Comparison of ENCODE assay signal across 1 cellular context in the genomic region with DNA sequence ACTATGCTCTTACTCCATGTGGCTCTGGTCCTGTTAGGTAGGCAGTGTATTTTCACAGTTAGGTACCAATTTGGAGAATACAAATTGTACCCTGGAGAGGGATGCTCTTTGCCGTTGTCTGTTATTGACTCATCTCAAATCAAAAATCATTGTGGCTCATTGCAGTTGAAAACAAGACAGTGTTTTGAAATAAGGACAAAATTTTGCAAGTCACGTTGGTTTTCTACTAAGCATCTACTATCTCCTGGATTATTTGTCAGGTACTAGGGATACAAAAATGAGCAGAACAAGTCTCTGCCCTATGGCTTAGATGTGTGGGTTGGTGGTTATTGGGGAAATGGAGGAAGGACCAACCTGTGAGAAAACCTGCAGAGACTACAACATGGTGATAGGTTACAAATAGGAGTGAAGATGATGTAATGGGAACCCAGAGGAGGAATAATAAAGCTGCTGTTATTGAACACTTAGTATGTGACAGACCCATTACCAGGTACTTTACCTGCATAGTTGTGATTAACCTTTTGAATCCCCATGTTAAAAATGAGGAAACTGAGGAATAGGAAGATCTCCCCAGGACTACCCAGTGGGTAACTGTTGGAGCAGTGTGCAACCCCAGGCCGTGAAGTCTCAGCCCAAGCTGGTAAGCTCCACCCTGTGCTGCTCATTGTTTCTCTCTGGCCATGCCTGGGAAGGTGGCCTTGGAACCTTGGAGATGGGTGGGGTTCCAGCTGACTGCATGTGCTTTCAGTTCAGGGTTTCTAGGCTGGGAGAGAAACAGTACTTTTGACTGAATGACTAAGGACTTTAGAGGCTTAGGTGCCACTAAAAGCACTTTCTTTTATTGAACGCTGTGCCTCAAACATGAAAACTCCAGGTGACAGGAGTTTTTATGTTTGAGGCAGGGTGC.
TF ChIP-seq lines count a peak whose summit lies in the region.

No MANE protein-coding gene starts in this region.

TF ChIP-seq in HepG2, 621 proteins besides CTCF, POLR2A, EP300 and RAD21 (continued from another document and continues in another):
- TF ChIP-seq, protein P1, sequence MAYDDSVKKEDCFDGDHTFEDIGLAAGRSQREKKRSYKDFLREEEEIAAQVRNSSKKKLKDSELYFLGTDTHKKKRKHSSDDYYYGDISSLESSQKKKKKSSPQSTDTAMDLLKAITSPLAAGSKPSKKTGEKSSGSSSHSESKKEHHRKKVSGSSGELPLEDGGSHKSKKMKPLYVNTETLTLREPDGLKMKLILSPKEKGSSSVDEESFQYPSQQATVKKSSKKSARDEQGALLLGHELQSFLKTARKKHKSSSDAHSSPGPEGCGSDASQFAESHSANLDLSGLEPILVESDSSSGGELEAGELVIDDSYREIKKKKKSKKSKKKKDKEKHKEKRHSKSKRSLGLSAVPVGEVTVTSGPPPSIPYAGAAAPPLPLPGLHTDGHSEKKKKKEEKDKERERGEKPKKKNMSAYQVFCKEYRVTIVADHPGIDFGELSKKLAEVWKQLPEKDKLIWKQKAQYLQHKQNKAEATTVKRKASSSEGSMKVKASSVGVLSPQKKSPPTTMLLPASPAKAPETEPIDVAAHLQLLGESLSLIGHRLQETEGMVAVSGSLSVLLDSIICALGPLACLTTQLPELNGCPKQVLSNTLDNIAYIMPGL (CRISPR knock-in tag; IDR thresholded peaks at IDR 0.05; ENCODE audit: borderline replicate concordance in 1 of 2, low read depth in 1 of 2) = no peak
- TF ChIP-seq, protein P2, sequence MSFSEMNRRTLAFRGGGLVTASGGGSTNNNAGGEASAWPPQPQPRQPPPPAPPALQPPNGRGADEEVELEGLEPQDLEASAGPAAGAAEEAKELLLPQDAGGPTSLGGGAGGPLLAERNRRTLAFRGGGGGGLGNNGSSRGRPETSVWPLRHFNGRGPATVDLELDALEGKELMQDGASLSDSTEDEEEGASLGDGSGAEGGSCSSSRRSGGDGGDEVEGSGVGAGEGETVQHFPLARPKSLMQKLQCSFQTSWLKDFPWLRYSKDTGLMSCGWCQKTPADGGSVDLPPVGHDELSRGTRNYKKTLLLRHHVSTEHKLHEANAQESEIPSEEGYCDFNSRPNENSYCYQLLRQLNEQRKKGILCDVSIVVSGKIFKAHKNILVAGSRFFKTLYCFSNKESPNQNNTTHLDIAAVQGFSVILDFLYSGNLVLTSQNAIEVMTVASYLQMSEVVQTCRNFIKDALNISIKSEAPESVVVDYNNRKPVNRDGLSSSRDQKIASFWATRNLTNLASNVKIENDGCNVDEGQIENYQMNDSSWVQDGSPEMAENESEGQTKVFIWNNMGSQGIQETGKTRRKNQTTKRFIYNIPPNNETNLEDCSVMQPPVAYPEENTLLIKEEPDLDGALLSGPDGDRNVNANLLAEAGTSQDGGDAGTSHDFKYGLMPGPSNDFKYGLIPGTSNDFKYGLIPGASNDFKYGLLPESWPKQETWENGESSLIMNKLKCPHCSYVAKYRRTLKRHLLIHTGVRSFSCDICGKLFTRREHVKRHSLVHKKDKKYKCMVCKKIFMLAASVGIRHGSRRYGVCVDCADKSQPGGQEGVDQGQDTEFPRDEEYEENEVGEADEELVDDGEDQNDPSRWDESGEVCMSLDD (CRISPR knock-in tag; IDR thresholded peaks at IDR 0.05; ENCODE audit: borderline replicate concordance) = no peak
- TF ChIP-seq BRD4 (CRISPR knock-in tag; IDR thresholded peaks at IDR 0.05) = no peak
- no peak for TF ChIP-seq TBX3 (IDR thresholded peaks at IDR 0.05; ENCODE audit: borderline replicate concordance)
- peak; percentile 76 for TF ChIP-seq MYC (CRISPR knock-in tag; IDR thresholded peaks at IDR 0.05; ENCODE audit: borderline replicate concordance)
- TF ChIP-seq, protein P3, sequence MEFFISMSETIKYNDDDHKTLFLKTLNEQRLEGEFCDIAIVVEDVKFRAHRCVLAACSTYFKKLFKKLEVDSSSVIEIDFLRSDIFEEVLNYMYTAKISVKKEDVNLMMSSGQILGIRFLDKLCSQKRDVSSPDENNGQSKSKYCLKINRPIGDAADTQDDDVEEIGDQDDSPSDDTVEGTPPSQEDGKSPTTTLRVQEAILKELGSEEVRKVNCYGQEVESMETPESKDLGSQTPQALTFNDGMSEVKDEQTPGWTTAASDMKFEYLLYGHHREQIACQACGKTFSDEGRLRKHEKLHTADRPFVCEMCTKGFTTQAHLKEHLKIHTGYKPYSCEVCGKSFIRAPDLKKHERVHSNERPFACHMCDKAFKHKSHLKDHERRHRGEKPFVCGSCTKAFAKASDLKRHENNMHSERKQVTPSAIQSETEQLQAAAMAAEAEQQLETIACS (CRISPR knock-in tag; IDR thresholded peaks at IDR 0.05) = no peak
- no peak for TF ChIP-seq SOX13 (IDR thresholded peaks at IDR 0.05)
- peak in 1 of 2 experiments; percentile 86; a peak in 2 of 4 replicates for TF ChIP-seq SOX13 (CRISPR knock-in tag; conservative IDR thresholded peaks at IDR 0.05 in 1 of 2, IDR thresholded peaks at IDR 0.05 in 1 of 2)
- no peak for TF ChIP-seq SIX4 (CRISPR knock-in tag; IDR thresholded peaks at IDR 0.05)
- no peak for TF ChIP-seq SMAD9 (CRISPR knock-in tag; IDR thresholded peaks at IDR 0.05)
- TF ChIP-seq ZNF724P (CRISPR knock-in tag; IDR thresholded peaks at IDR 0.05; ENCODE audit: borderline replicate concordance) = no peak
- TF ChIP-seq ZMAT3 (CRISPR knock-in tag; conservative IDR thresholded peaks at IDR 0.05) = no peak
- peak; percentile 51 for TF ChIP-seq ERF (CRISPR knock-in tag; IDR thresholded peaks at IDR 0.05)
- TF ChIP-seq, protein P4, sequence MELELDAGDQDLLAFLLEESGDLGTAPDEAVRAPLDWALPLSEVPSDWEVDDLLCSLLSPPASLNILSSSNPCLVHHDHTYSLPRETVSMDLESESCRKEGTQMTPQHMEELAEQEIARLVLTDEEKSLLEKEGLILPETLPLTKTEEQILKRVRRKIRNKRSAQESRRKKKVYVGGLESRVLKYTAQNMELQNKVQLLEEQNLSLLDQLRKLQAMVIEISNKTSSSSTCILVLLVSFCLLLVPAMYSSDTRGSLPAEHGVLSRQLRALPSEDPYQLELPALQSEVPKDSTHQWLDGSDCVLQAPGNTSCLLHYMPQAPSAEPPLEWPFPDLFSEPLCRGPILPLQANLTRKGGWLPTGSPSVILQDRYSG (CRISPR knock-in tag; IDR thresholded peaks at IDR 0.05) = no peak
- TF ChIP-seq, protein P5, sequence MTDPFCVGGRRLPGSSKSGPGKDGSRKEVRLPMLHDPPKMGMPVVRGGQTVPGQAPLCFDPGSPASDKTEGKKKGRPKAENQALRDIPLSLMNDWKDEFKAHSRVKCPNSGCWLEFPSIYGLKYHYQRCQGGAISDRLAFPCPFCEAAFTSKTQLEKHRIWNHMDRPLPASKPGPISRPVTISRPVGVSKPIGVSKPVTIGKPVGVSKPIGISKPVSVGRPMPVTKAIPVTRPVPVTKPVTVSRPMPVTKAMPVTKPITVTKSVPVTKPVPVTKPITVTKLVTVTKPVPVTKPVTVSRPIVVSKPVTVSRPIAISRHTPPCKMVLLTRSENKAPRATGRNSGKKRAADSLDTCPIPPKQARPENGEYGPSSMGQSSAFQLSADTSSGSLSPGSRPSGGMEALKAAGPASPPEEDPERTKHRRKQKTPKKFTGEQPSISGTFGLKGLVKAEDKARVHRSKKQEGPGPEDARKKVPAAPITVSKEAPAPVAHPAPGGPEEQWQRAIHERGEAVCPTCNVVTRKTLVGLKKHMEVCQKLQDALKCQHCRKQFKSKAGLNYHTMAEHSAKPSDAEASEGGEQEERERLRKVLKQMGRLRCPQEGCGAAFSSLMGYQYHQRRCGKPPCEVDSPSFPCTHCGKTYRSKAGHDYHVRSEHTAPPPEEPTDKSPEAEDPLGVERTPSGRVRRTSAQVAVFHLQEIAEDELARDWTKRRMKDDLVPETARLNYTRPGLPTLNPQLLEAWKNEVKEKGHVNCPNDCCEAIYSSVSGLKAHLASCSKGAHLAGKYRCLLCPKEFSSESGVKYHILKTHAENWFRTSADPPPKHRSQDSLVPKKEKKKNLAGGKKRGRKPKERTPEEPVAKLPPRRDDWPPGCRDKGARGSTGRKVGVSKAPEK (CRISPR knock-in tag; IDR thresholded peaks at IDR 0.05; ENCODE audit: borderline replicate concordance) = no peak
- TF ChIP-seq, protein P6, sequence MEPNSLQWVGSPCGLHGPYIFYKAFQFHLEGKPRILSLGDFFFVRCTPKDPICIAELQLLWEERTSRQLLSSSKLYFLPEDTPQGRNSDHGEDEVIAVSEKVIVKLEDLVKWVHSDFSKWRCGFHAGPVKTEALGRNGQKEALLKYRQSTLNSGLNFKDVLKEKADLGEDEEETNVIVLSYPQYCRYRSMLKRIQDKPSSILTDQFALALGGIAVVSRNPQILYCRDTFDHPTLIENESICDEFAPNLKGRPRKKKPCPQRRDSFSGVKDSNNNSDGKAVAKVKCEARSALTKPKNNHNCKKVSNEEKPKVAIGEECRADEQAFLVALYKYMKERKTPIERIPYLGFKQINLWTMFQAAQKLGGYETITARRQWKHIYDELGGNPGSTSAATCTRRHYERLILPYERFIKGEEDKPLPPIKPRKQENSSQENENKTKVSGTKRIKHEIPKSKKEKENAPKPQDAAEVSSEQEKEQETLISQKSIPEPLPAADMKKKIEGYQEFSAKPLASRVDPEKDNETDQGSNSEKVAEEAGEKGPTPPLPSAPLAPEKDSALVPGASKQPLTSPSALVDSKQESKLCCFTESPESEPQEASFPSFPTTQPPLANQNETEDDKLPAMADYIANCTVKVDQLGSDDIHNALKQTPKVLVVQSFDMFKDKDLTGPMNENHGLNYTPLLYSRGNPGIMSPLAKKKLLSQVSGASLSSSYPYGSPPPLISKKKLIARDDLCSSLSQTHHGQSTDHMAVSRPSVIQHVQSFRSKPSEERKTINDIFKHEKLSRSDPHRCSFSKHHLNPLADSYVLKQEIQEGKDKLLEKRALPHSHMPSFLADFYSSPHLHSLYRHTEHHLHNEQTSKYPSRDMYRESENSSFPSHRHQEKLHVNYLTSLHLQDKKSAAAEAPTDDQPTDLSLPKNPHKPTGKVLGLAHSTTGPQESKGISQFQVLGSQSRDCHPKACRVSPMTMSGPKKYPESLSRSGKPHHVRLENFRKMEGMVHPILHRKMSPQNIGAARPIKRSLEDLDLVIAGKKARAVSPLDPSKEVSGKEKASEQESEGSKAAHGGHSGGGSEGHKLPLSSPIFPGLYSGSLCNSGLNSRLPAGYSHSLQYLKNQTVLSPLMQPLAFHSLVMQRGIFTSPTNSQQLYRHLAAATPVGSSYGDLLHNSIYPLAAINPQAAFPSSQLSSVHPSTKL (CRISPR knock-in tag; IDR thresholded peaks at IDR 0.05) = peak; percentile 84
- TF ChIP-seq, protein P7, sequence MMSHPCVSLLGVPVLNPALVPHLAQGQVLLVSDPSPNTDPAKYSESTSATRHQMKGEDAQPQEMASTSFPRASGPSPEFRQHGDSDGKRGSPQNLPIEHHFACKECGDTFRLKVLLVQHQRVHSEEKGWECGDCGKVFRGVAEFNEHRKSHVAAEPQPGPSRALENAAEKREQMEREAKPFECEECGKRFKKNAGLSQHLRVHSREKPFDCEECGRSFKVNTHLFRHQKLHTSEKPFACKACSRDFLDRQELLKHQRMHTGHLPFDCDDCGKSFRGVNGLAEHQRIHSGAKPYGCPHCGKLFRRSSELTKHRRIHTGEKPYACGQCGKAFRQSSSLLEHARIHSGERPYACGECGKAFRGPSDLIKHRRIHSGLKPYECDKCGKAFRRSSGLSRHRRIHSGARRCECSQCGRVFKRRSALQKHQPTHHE (CRISPR knock-in tag; IDR thresholded peaks at IDR 0.05; ENCODE audit: borderline replicate concordance) = no peak
- no peak for TF ChIP-seq HHEX (CRISPR knock-in tag; IDR thresholded peaks at IDR 0.05)
- no peak for TF ChIP-seq ZFP36L1 (CRISPR knock-in tag; IDR thresholded peaks at IDR 0.05)
- TF ChIP-seq ZNF256 (CRISPR knock-in tag; conservative IDR thresholded peaks at IDR 0.05) = no peak
- TF ChIP-seq, protein P8, sequence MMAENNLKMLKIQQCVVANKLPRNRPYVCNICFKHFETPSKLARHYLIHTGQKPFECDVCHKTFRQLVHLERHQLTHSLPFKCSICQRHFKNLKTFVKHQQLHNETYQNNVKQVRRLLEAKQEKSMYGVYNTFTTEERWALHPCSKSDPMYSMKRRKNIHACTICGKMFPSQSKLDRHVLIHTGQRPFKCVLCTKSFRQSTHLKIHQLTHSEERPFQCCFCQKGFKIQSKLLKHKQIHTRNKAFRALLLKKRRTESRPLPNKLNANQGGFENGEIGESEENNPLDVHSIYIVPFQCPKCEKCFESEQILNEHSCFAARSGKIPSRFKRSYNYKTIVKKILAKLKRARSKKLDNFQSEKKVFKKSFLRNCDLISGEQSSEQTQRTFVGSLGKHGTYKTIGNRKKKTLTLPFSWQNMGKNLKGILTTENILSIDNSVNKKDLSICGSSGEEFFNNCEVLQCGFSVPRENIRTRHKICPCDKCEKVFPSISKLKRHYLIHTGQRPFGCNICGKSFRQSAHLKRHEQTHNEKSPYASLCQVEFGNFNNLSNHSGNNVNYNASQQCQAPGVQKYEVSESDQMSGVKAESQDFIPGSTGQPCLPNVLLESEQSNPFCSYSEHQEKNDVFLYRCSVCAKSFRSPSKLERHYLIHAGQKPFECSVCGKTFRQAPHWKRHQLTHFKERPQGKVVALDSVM (CRISPR knock-in tag; IDR thresholded peaks at IDR 0.05) = no peak
- TF ChIP-seq ISX (CRISPR knock-in tag; conservative IDR thresholded peaks at IDR 0.05) = no peak
- TF ChIP-seq ZNF282 (IDR thresholded peaks at IDR 0.05; ENCODE audit: partially characterized antibody) = no peak
- TF ChIP-seq SIX1 (CRISPR knock-in tag; IDR thresholded peaks at IDR 0.05; ENCODE audit: borderline replicate concordance) = no peak
- no peak for TF ChIP-seq HOXA9 (CRISPR knock-in tag; IDR thresholded peaks at IDR 0.05; ENCODE audit: borderline replicate concordance)
- no peak for TF ChIP-seq ZFYVE20 (CRISPR knock-in tag; IDR thresholded peaks at IDR 0.05; ENCODE audit: borderline replicate concordance, low read depth)
- no peak for TF ChIP-seq CEBPB (IDR thresholded peaks at IDR 0.05; ENCODE audit: borderline replicate concordance, low read depth, low read length)
- TF ChIP-seq, protein P9, sequence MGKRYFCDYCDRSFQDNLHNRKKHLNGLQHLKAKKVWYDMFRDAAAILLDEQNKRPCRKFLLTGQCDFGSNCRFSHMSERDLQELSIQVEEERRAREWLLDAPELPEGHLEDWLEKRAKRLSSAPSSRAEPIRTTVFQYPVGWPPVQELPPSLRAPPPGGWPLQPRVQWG (CRISPR knock-in tag; IDR thresholded peaks at IDR 0.05; ENCODE audit: borderline replicate concordance, low read depth) = no peak
- no peak for TF ChIP-seq PRMT3 (CRISPR knock-in tag; IDR thresholded peaks at IDR 0.05; ENCODE audit: borderline replicate concordance, low read depth)
- no peak for TF ChIP-seq FOXA1 (IDR thresholded peaks at IDR 0.05)
- TF ChIP-seq FOXA1 (CRISPR knock-in tag; IDR thresholded peaks at IDR 0.05) = 0 out of 2 replicates have a peak, but pooled peaks have one; percentile 2
- TF ChIP-seq, protein P10, sequence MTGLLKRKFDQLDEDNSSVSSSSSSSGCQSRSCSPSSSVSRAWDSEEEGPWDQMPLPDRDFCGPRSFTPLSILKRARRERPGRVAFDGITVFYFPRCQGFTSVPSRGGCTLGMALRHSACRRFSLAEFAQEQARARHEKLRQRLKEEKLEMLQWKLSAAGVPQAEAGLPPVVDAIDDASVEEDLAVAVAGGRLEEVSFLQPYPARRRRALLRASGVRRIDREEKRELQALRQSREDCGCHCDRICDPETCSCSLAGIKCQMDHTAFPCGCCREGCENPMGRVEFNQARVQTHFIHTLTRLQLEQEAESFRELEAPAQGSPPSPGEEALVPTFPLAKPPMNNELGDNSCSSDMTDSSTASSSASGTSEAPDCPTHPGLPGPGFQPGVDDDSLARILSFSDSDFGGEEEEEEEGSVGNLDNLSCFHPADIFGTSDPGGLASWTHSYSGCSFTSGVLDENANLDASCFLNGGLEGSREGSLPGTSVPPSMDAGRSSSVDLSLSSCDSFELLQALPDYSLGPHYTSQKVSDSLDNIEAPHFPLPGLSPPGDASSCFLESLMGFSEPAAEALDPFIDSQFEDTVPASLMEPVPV (CRISPR knock-in tag; IDR thresholded peaks at IDR 0.05) = no peak
- peak; percentile 43; the same call in 1 of the 2 replicates for TF ChIP-seq NFE2L2 (IDR thresholded peaks at IDR 0.05; ENCODE audit: low read length)
- no peak for TF ChIP-seq KLF9 (CRISPR knock-in tag; IDR thresholded peaks at IDR 0.05; ENCODE audit: low read depth)
- no peak for TF ChIP-seq HNRNPH1 (optimal IDR thresholded peaks at IDR 0.05; ENCODE audit: low read depth, low read length)
- TF ChIP-seq ZNF24 (IDR thresholded peaks at IDR 0.05) = no peak
- TF ChIP-seq ZNF557 (CRISPR knock-in tag; IDR thresholded peaks at IDR 0.05) = no peak
